In genomic region chr6:33579828-33580714, GRCh38 we compare ENCODE assay signal across 8 cellular contexts. TPM values are rescaled to one million over a fixed set of nuclear protein-coding genes. Genes with fewer than 3 reads are reported as not detected.
DNase-seq lines count a peak whose midpoint lies in the region; ATAC-seq lines count a peak whose summit lies in the region.

BAK1 (minus strand) TSS chr6:33580276; CDS start chr6:33577604, 2,672 bp downstream.

- peak within 1 kb of the TSS; percentile 57 to 87 for H3K4ac ChIP-seq in mesenchymal stem cell (ENCODE audit: low read depth in 1 of 2, low read length in 2 of 2)

- no peaks in the 10 kb centered on the region for H3K9me3 ChIP-seq in CD8-positive, alpha-beta memory T cell (ENCODE audit: low read length)
- H3K9me3 ChIP-seq in mesenchymal stem cell (ENCODE audit: control insufficient read depth, low read length) = no peaks in the 10 kb centered on the region

- ATAC-seq in GM19463 (IDR thresholded peaks at IDR 0.05; ENCODE audit: unreplicated experiment) = peak; percentile 96
- ATAC-seq in effector memory CD8-positive, alpha-beta T cell (replicated peaks) = peak; percentile 94

- CTCF ChIA-PET in CD8-positive, alpha-beta memory T cell (lab: Charles Lee) = interaction anchor here (0.8 to 1.6 kb wide), 10 partner anchors 10 to 575 kb away, joined by 3 to 8 read pairs (median 4); no protein-coding TSS in a partner anchor
- CTCF ChIA-PET in activated CD8-positive, alpha-beta memory T cell treated with anti-CD3 and anti-CD28 coated beads for 36 hours (lab: Charles Lee) = interaction anchor here (0.7 to 1.8 kb wide), 10 partner anchors 10 to 149 kb away, joined by 3 to 4 read pairs (median 3); partner anchors contain the start of genes UQCC2 and ZBTB9

- peak within 1 kb of the TSS; percentile 84 for H2AFZ ChIP-seq in mesenchymal stem cell (ENCODE audit: low read depth, low read length)

- H3K36me3 ChIP-seq in CD8-positive, alpha-beta memory T cell (ENCODE audit: insufficient read depth, low read length) = peaks cover 18% of the 10 kb centered on the region
- H3K36me3 ChIP-seq in mesenchymal stem cell (ENCODE audit: control insufficient read depth in 1 of 2, insufficient read depth in 2 of 2, low read depth in 1 of 2, low read length in 2 of 2) = peaks cover 29 to 31% of the 10 kb centered on the region in 2 experiments

- H4K91ac ChIP-seq in mesenchymal stem cell (ENCODE audit: low read length) = peak within 1 kb of the TSS; percentile 13

- H3K23ac ChIP-seq in mesenchymal stem cell (ENCODE audit: low read length in 2 of 2) = peak within 1 kb of the TSS in 1 of 2 experiments; percentile 70

- peak within 1 kb of the TSS; percentile 90 to 100 (median 98) for H3K27ac Mint-ChIP-seq in CD8-positive, alpha-beta memory T cell
- peak within 1 kb of the TSS; percentile 95 to 99 for H3K27ac Mint-ChIP-seq in effector memory CD8-positive, alpha-beta T cell

- peak within 1 kb of the TSS; percentile 92 to 99 (median 95) for H3K4me3 Mint-ChIP-seq in CD8-positive, alpha-beta memory T cell
- H3K4me3 Mint-ChIP-seq in effector memory CD8-positive, alpha-beta T cell = peak within 1 kb of the TSS; percentile 94 to 99

- H3K14ac ChIP-seq in mesenchymal stem cell (ENCODE audit: low read length in 2 of 2) = peak within 1 kb of the TSS in 1 of 2 experiments; percentile 35

- peak within 1 kb of the TSS; percentile 57 to 79 for H3K18ac ChIP-seq in mesenchymal stem cell (ENCODE audit: low read depth in 1 of 2, low read length in 2 of 2)

- H2AK5ac ChIP-seq in mesenchymal stem cell (ENCODE audit: low read length, severe bottlenecking) = peak within 1 kb of the TSS; percentile 86

- H2BK120ac ChIP-seq in mesenchymal stem cell (ENCODE audit: low read depth, low read length) = no peak within 1 kb of the TSS

- H3K4me3 ChIP-seq in CD8-positive, alpha-beta memory T cell (ENCODE audit: low read length) = peak within 1 kb of the TSS; percentile 98
- H3K4me3 ChIP-seq in mesenchymal stem cell (ENCODE audit: insufficient read depth in 1 of 2, low read depth in 1 of 2, low read length in 2 of 2) = peak within 1 kb of the TSS; percentile 80 to 91

- H3K27me3 Mint-ChIP-seq in CD8-positive, alpha-beta memory T cell = no peaks in the 10 kb centered on the region
- no peaks in the 10 kb centered on the region for H3K27me3 Mint-ChIP-seq in effector memory CD8-positive, alpha-beta T cell

- H2BK12ac ChIP-seq in mesenchymal stem cell (ENCODE audit: low read length in 2 of 2) = peak within 1 kb of the TSS in 1 of 2 experiments; percentile 29

- POLR2A ChIA-PET in CD8-positive, alpha-beta memory T cell (lab: Charles Lee) = interaction anchor here (0.6 to 2.2 kb wide), 7 partner anchors 10 to 308 kb away, joined by 3 to 17 read pairs (median 7); partner anchors contain the start of genes ITPR3, RPS18, UQCC2 and VPS52
- POLR2A ChIA-PET in activated CD8-positive, alpha-beta memory T cell treated with anti-CD3 and anti-CD28 coated beads for 36 hours (lab: Charles Lee) = interaction anchor here (0.5 to 2.0 kb wide), 7 partner anchors 9 to 474 kb away, joined by 3 to 16 read pairs (median 7); partner anchors contain the start of genes ITPR3, RPS18 and VPS52

- peaks cover 31 to 42% (median 31%) of the 10 kb centered on the region in 3 donors for H3K4me1 Mint-ChIP-seq in CD8-positive, alpha-beta memory T cell
- peaks cover 27 to 29% of the 10 kb centered on the region in 2 donors for H3K4me1 Mint-ChIP-seq in effector memory CD8-positive, alpha-beta T cell (ENCODE audit: low read depth in 2 of 2)

- peaks cover 26% of the 10 kb centered on the region for H3K4me1 ChIP-seq in CD8-positive, alpha-beta memory T cell (ENCODE audit: insufficient read depth, low read length)
- H3K4me1 ChIP-seq in mesenchymal stem cell (ENCODE audit: control insufficient read depth, insufficient read depth, low read depth, low read length) = peaks cover 13% of the 10 kb centered on the region

- no peak within 1 kb of the TSS for H2BK15ac ChIP-seq in mesenchymal stem cell (ENCODE audit: low read depth, poor library complexity, severe bottlenecking)

- no peaks in the 10 kb centered on the region for H3K27me3 ChIP-seq in CD8-positive, alpha-beta memory T cell (ENCODE audit: insufficient read depth, low read length, poor library complexity, severe bottlenecking)
- H3K27me3 ChIP-seq in mesenchymal stem cell (ENCODE audit: control insufficient read depth in 1 of 2, insufficient read depth in 1 of 2, low read length in 2 of 2) = no peaks in the 10 kb centered on the region

- H3K27ac ChIP-seq in CD8-positive, alpha-beta memory T cell (ENCODE audit: low read depth, low read length) = peak within 1 kb of the TSS; percentile 90
- H3K27ac ChIP-seq in mesenchymal stem cell (ENCODE audit: low read length, poor library complexity, severe bottlenecking) = peak within 1 kb of the TSS; percentile 69

- peaks cover 4 to 39% (median 5%) of the 10 kb centered on the region in 3 donors for H3K36me3 Mint-ChIP-seq in CD8-positive, alpha-beta memory T cell
- H3K36me3 Mint-ChIP-seq in effector memory CD8-positive, alpha-beta T cell (ENCODE audit: insufficient read depth) = peaks cover 35% of the 10 kb centered on the region

- H3K9ac ChIP-seq in mesenchymal stem cell (ENCODE audit: low read length) = peak within 1 kb of the TSS; percentile 91

- H3K9me3 Mint-ChIP-seq in CD8-positive, alpha-beta memory T cell = no peaks in the 10 kb centered on the region
- H3K9me3 Mint-ChIP-seq in effector memory CD8-positive, alpha-beta T cell = no peaks in the 10 kb centered on the region

- H2BK5ac ChIP-seq in mesenchymal stem cell (ENCODE audit: low read depth, low read length, poor library complexity, severe bottlenecking) = peak within 1 kb of the TSS; percentile 74

- peak within 1 kb of the TSS; percentile 91 for H3K4me2 ChIP-seq in mesenchymal stem cell (ENCODE audit: low read length, poor library complexity, severe bottlenecking)

- WGBS in mesenchymal stem cell = under 1% methylated on average over 21 of the region's 24 CpGs

- DNase-seq in CD8-positive, alpha-beta memory T cell = peak; percentile 79 to 91 (median 81)
- DNase-seq in HS-5 (ENCODE audit: low read depth) = peak; percentile 68
- DNase-seq in NOMO-1 (lab: John Stamatoyannopoulos, UW; ENCODE audit: unreplicated experiment in 2 of 2) = peak; percentile 81 to 95
- peak; percentile 69 to 73 (median 69) for DNase-seq in effector memory CD8-positive, alpha-beta T cell
- peak; percentile 93 for DNase-seq in mesenchymal stem cell
- peak; percentile 70 for DNase-seq in stimulated activated CD8-positive, alpha-beta memory T cell treated with anti-CD3 and anti-CD28 coated beads, Interleukin-12 subunit alpha, Interleukin-12 subunit beta, amount 100 ng/mL, for 24 hours (ENCODE audit: extremely low read depth)

- peak within 1 kb of the TSS; percentile 85 for H4K8ac ChIP-seq in mesenchymal stem cell (ENCODE audit: low read length)

- H3K79me1 ChIP-seq in mesenchymal stem cell (replicated peaks; ENCODE audit: low read length, poor library complexity, severe bottlenecking) = peaks cover 20% of the 10 kb centered on the region

RNA-seq across cellular contexts. Expression of gene BAK1, which starts in this region (rescaled TPM):
- total RNA-seq in CD8-positive, alpha-beta memory T cell = 10 to 100 TPM; 48.5 to 50.1 TPM
- 43.4 TPM for polyA plus RNA-seq in CD8-positive, alpha-beta memory T cell
- total RNA-seq in activated CD8-positive, alpha-beta memory T cell treated with anti-CD3 and anti-CD28 coated beads for 36 hours = 10 to 100 TPM; 45.2 to 46.3 TPM
- 15.2 TPM for polyA plus RNA-seq in mesenchymal stem cell (2013, experiment 1 of 2)
- 15.1 TPM for polyA plus RNA-seq in mesenchymal stem cell (2013, experiment 2 of 2)

Comparison
In these comparisons a context has a peak if more than half of its experiments do, and no peak if none do; other contexts are left out.
1. Peak in every context shown above with its lines: DNase-seq, ATAC-seq, H3K4me3 ChIP-seq and H3K27ac ChIP-seq.